23 cellular contexts compared by ENCODE assay signal in genomic region chr2:226143097-226143496, GRCh38.
DNase-seq lines count a peak whose midpoint lies in the region; ATAC-seq, FAIRE-seq and TF ChIP-seq lines count a peak whose summit lies in the region.
"Had no signal": no experiment of that assay in that cellular context is flagged by ENCODE, and none has a peak within 500 bp of the region (broad histone marks: within the 10 kb centered on the region; RNA-seq: fewer than 3 reads in every experiment).

No MANE protein-coding gene starts in this region.

- H3K4me1 ChIP-seq in HCT116 (ENCODE audit: control insufficient read depth in 1 of 2, insufficient read depth in 2 of 2, low read length in 2 of 2) (peaks cover 17 to 34% of the 10 kb centered on the region in 2 experiments; a peak in 3 of 4 replicates), pancreas (no peaks in the 10 kb centered on the region), gastrocnemius medialis (peaks cover 11 to 17% of the 10 kb centered on the region in 2 donors), left lung (peaks cover 0 to 5% of the 10 kb centered on the region in 2 donors)
- H3K4me1 ChIP-seq: A549 had no signal

- H3K36me3 ChIP-seq in HCT116 (ENCODE audit: control insufficient read depth in 1 of 2, insufficient read depth in 2 of 2, low read length in 2 of 2) (peaks cover 0 to 11% of the 10 kb centered on the region in 2 experiments; a peak in 2 of 4 replicates), pancreas (no peaks in the 10 kb centered on the region), gastrocnemius medialis (no peaks in the 10 kb centered on the region), left lung (no peaks in the 10 kb centered on the region)
- H3K36me3 ChIP-seq: BLaER1 treated with 17β-estradiol and CSF1 and Interleukin-3, amounts not matched to agents 10 nM and 100 nM had no signal

- POLR2A ChIA-PET in HCT116 (lab: Charles Lee) = no interaction called here

- no peak overlapping the region for H3K4me2 ChIP-seq in HCT116 (ENCODE audit: low read length)
- H3K4me2 ChIP-seq: A549; BLaER1 treated with 17β-estradiol and CSF1 and Interleukin-3, amounts not matched to agents 10 nM and 100 nM had no signal

- no peak overlapping the region for H3K9ac ChIP-seq in HCT116 (ENCODE audit: low read length)
- H3K9ac ChIP-seq: BLaER1 treated with 17β-estradiol and CSF1 and Interleukin-3, amounts not matched to agents 10 nM and 100 nM had no signal

- no peak for TF ChIP-seq POLR2A in HCT116 (IDR thresholded peaks at IDR 0.05; ENCODE audit: borderline replicate concordance, extremely low read depth, insufficient read depth, insufficient read length)
- TF ChIP-seq POLR2A in gastrocnemius medialis (IDR thresholded peaks at IDR 0.05) = no peak

- no peak for ATAC-seq in HCT116
- peak in 3 of 4 donors; percentile 58 to 72 (median 67) for ATAC-seq in pancreas
- no peak for ATAC-seq in gastrocnemius medialis
- no peak for ATAC-seq in GM18498 (IDR thresholded peaks at IDR 0.05; ENCODE audit: unreplicated experiment)
- no peak for ATAC-seq in GM19455 (IDR thresholded peaks at IDR 0.05; ENCODE audit: unreplicated experiment)
- no peak for ATAC-seq in left lung
- ATAC-seq: A549; CD8-positive, alpha-beta T cell; GM12878 had no signal

- in situ Hi-C loops in gastrocnemius medialis (cut with MboI; ENCODE audit: low sequenced_read_pairs in 4 of 4) = no loop called here

- BruUV-seq in HCT116 (replicated peaks; lab: Mats Ljungman, UMichigan) = TSS peak; percentile 27

- DNase-seq in HCT116 (ENCODE audit: low read depth, low spot score) = no peak
- no peak for DNase-seq in pancreas
- no peak for DNase-seq in gastrocnemius medialis
- no peak for DNase-seq in COR-L47 (lab: John Stamatoyannopoulos, UW)
- no peak for DNase-seq in left lung
- DNase-seq: AML-193; CD4-positive, alpha-beta T cell; CD8-positive, alpha-beta T cell; DMS153; DMS53; DMS79; DND-41; EL; GDM1 had no signal

- H3K9me2 ChIP-seq in HCT116 (ENCODE audit: insufficient read depth) = no peaks in the 10 kb centered on the region

- no peaks in the 10 kb centered on the region for H3K27me3 ChIP-seq in HCT116 (ENCODE audit: insufficient read depth, low read length)
- no peaks in the 10 kb centered on the region for H3K27me3 ChIP-seq in pancreas
- no peaks in the 10 kb centered on the region for H3K27me3 ChIP-seq in gastrocnemius medialis
- no peaks in the 10 kb centered on the region for H3K27me3 ChIP-seq in left lung
- H3K27me3 ChIP-seq: BLaER1 treated with 17β-estradiol and CSF1 and Interleukin-3, amounts not matched to agents 10 nM and 100 nM had no signal

- CTCF ChIA-PET in HCT116 (lab: Charles Lee) = interaction anchor here (1.0 kb wide), 1 partner anchor 657 kb away, joined by 3 read pairs; no protein-coding TSS in a partner anchor

- 0 out of 2 replicates have a peak, but pooled peaks cover 7% of the 10 kb centered on the region for H3K79me2 ChIP-seq in HCT116 (ENCODE audit: insufficient read depth, low read length)

- RAD21 ChIA-PET in HCT116 (lab: Charles Lee; ENCODE audit: low non-redundant PET in 1 of 2, low total read pairs in 2 of 2, uncharacterized antibody in 2 of 2, unreplicated experiment in 2 of 2) = no interaction called here

- intact Hi-C loops in HCT116 (cut with micrococcal nuclease) (no loop called here), pancreas (cut with DNase I) (no loop called here), gastrocnemius medialis (cut with DNase I; ENCODE audit: low total_unique reads) (loop anchor here (5.0 to 10.0 kb wide), 2 partner anchors 56 to 652 kb away; partner anchors contain the start of gene IRS1), left lung (cut with DNase I) (no loop called here)

- H2AFZ ChIP-seq in HCT116 (ENCODE audit: low read depth, low read length, poor library complexity, severe bottlenecking) = no peak overlapping the region

- H3K9me3 ChIP-seq in HCT116 (ENCODE audit: control insufficient read depth in 1 of 2, insufficient read depth in 1 of 2, low read depth in 1 of 2, low read length in 2 of 2) = no peaks in the 10 kb centered on the region; a peak in 1 of 4 replicates
- H3K9me3 ChIP-seq in pancreas = no peaks in the 10 kb centered on the region
- no peaks in the 10 kb centered on the region for H3K9me3 ChIP-seq in gastrocnemius medialis
- peaks cover 0 to 4% of the 10 kb centered on the region in 2 donors for H3K9me3 ChIP-seq in left lung
- H3K9me3 ChIP-seq: A549; BLaER1 treated with 17β-estradiol and CSF1 and Interleukin-3, amounts not matched to agents 10 nM and 100 nM had no signal

- TF ChIP-seq RAD21 in HCT116 (IDR thresholded peaks at IDR 0.05; ENCODE audit: low read depth) = no peak

- FAIRE-seq in islet of Langerhans (lab: Jason Lieb, UNC) (peak; percentile 71), pancreas (lab: Jason Lieb, UNC) (peak; percentile 32)
- FAIRE-seq: A549, GM12878, GM12892 had no signal

- TF ChIP-seq CTCF in HCT116 (IDR thresholded peaks at IDR 0.05 in 2 of 3, conservative IDR thresholded peaks at IDR 0.05 in 1 of 3; ENCODE audit: borderline replicate concordance in 1 of 3, insufficient read depth in 1 of 3, low read depth in 2 of 3, low read length in 2 of 3) = no peak
- no peak for TF ChIP-seq CTCF in pancreas (IDR thresholded peaks at IDR 0.05)
- no peak for TF ChIP-seq CTCF in gastrocnemius medialis (IDR thresholded peaks at IDR 0.05 in 4 of 5, conservative IDR thresholded peaks at IDR 0.05 in 1 of 5)
- no peak for TF ChIP-seq CTCF in left lung (IDR thresholded peaks at IDR 0.05)

- H4K20me1 ChIP-seq in HCT116 (ENCODE audit: insufficient read depth) = no peaks in the 10 kb centered on the region
- H4K20me1 ChIP-seq: BLaER1 treated with 17β-estradiol and CSF1 and Interleukin-3, amounts not matched to agents 10 nM and 100 nM had no signal

- H3K4me3 ChIP-seq in HCT116 (replicated peaks in 1 of 2; ENCODE audit: low read depth in 1 of 2, low read length in 2 of 2) (no peak overlapping the region), pancreas (no peak overlapping the region), gastrocnemius medialis (no peak overlapping the region), left lung (no peak overlapping the region)
- H3K4me3 ChIP-seq: A549; BLaER1 treated with 17β-estradiol and CSF1 and Interleukin-3, amounts not matched to agents 10 nM and 100 nM; GM12878 had no signal

- H3K27ac ChIP-seq in HCT116 (ENCODE audit: low read depth, low read length) (peak overlapping the region; percentile 22; the same call in 1 of the 2 replicates), pancreas (no peak overlapping the region), gastrocnemius medialis (peak overlapping the region; percentile 47 to 76 (median 58)), left lung (no peak overlapping the region)
- H3K27ac ChIP-seq: 22Rv1; A549; BLaER1 treated with 17β-estradiol and CSF1 and Interleukin-3, amounts not matched to agents 10 nM and 100 nM; C4-2B had no signal

- WGBS in pancreas, 2 donors = 14 to 22% methylated on average over 2 of the region's 2 CpGs

TF ChIP-seq in HCT116, 20 proteins besides CTCF, POLR2A, EP300 and RAD21:
- no peak for TF ChIP-seq ZFX (IDR thresholded peaks at IDR 0.05)
- no peak for TF ChIP-seq ATF3 (IDR thresholded peaks at IDR 0.05)
- TF ChIP-seq SRF (IDR thresholded peaks at IDR 0.05; ENCODE audit: low read depth) = no peak
- TF ChIP-seq SP1 (IDR thresholded peaks at IDR 0.05; ENCODE audit: low read depth) = no peak
- TF ChIP-seq ZBTB33 (IDR thresholded peaks at IDR 0.05; ENCODE audit: extremely low read depth, insufficient replicate concordance, low read length) = no peak

Comparison
In these comparisons a context has a peak if more than half of its experiments do, and no peak if none do; other contexts are left out.
1. ATAC-seq: peak in pancreas (3 of 4); none in HCT116 (single experiment), gastrocnemius medialis (0 of 2), GM18498 (single experiment), GM19455 (single experiment) and left lung (single experiment).
2. H3K27ac ChIP-seq: peak in HCT116 (single experiment) and gastrocnemius medialis (4 of 4); none in pancreas (0 of 4) and left lung (0 of 2).